8 cellular contexts compared by ENCODE assay signal in the genomic region with DNA sequence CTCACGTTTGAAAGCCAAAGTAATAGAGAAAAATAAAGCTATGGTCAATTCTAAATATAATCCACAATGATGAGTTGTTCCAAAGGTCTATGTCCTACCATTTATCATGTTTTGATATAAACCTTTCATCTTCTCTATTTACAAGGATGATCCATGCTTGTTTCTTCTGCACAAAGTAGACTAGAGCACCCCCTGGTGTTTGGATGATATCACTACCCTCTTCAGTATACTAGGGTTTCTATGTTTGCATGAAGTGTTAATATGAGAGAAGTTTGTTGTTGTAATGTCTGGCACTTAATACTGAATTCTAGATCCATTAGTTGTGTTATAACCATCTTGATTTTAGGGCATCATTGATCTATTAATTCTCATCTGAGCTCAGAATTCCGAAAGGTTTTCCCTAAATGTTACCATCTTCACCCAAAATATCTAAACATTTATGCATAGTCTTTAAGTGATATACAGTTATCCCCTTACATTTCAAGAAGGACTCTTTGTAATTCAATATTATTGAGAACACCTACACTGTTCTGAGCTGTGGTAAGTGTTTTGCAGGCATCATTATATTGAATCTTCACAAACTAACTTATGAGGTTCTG. TPM values are rescaled to one million over a fixed set of nuclear protein-coding genes. Genes with fewer than 3 reads are reported as not detected.
DNase-seq lines count a peak whose midpoint lies in the region; ATAC-seq and TF ChIP-seq lines count a peak whose summit lies in the region.

No MANE protein-coding gene starts in this region.

- 0 out of 2 replicates have a peak, but pooled peaks have one; percentile 6 for TF ChIP-seq RAD21 in HCT116 (IDR thresholded peaks at IDR 0.05; ENCODE audit: low read depth)

- WGBS in ovary, 3 donors: 46 to 58% (median 55%) methylated on average over 2 of the region's 2 CpGs

- no peaks in the 10 kb centered on the region for H3K36me3 ChIP-seq in HCT116 (ENCODE audit: control insufficient read depth in 1 of 2, insufficient read depth in 2 of 2, low read length in 2 of 2)
- no peaks in the 10 kb centered on the region for H3K36me3 ChIP-seq in breast epithelium
- H3K36me3 ChIP-seq in ovary: no peaks in the 10 kb centered on the region

- H3K4me3 ChIP-seq in HCT116 (replicated peaks in 1 of 2; ENCODE audit: low read depth in 1 of 2, low read length in 2 of 2) (no peak overlapping the region), breast epithelium (no peak overlapping the region), ovary (no peak overlapping the region)

- no peaks in the 10 kb centered on the region for H4K20me1 ChIP-seq in HCT116 (ENCODE audit: insufficient read depth)

- POLR2A ChIA-PET in HCT116 (lab: Charles Lee): no interaction called here

- RAD21 ChIA-PET in HCT116 (lab: Charles Lee; ENCODE audit: low non-redundant PET in 1 of 2, low total read pairs in 2 of 2, uncharacterized antibody in 2 of 2, unreplicated experiment in 2 of 2): no interaction called here

- TF ChIP-seq POLR2A in HCT116 (IDR thresholded peaks at IDR 0.05; ENCODE audit: borderline replicate concordance, extremely low read depth, insufficient read depth, insufficient read length) (no peak), breast epithelium (IDR thresholded peaks at IDR 0.05) (no peak), ovary (IDR thresholded peaks at IDR 0.05) (no peak)

- H3K9me3 Mint-ChIP-seq in neural crest cell (no peaks in the 10 kb centered on the region), natural killer cell (peaks cover 8 to 9% of the 10 kb centered on the region in 2 donors)

- H3K4me3 Mint-ChIP-seq in neural crest cell (no peak overlapping the region), natural killer cell (no peak overlapping the region)

- no peaks in the 10 kb centered on the region for H3K4me1 ChIP-seq in HCT116 (ENCODE audit: control insufficient read depth in 1 of 2, insufficient read depth in 2 of 2, low read length in 2 of 2)
- H3K4me1 ChIP-seq in breast epithelium: no peaks in the 10 kb centered on the region
- H3K4me1 ChIP-seq in ovary (ENCODE audit: insufficient read depth): no peaks in the 10 kb centered on the region

- H3K27me3 ChIP-seq in HCT116 (ENCODE audit: insufficient read depth, low read length) (no peaks in the 10 kb centered on the region), breast epithelium (no peaks in the 10 kb centered on the region), ovary (no peaks in the 10 kb centered on the region)

- H3K36me3 Mint-ChIP-seq in neural crest cell (ENCODE audit: low read depth) (no peaks in the 10 kb centered on the region), natural killer cell (no peaks in the 10 kb centered on the region)

- H3K27me3 Mint-ChIP-seq in neural crest cell (ENCODE audit: low read depth) (peaks cover 7% of the 10 kb centered on the region), natural killer cell (ENCODE audit: low read depth in 2 of 2) (no peaks in the 10 kb centered on the region)

- TF ChIP-seq EP300 in ovary (IDR thresholded peaks at IDR 0.05): no peak

- H3K79me2 ChIP-seq in HCT116 (ENCODE audit: insufficient read depth, low read length): no peaks in the 10 kb centered on the region

- no peaks in the 10 kb centered on the region for H3K9me2 ChIP-seq in HCT116 (ENCODE audit: insufficient read depth)

- intact Hi-C loops in HCT116 (cut with micrococcal nuclease): no loop called here
- intact Hi-C loops in breast epithelium (cut with DNase I; ENCODE audit: low total_unique reads): no loop called here
- intact Hi-C loops in ovary (cut with DNase I): no loop called here
- intact Hi-C loops in natural killer cell (cut with micrococcal nuclease): no loop called here

- no peak overlapping the region for H2AFZ ChIP-seq in HCT116 (ENCODE audit: low read depth, low read length, poor library complexity, severe bottlenecking)

- H3K27ac Mint-ChIP-seq in neural crest cell (ENCODE audit: unreplicated experiment) (no peak overlapping the region), natural killer cell (no peak overlapping the region)

- H3K4me1 Mint-ChIP-seq in neural crest cell (no peaks in the 10 kb centered on the region), natural killer cell (no peaks in the 10 kb centered on the region)

- TF ChIP-seq CTCF in C4-2B (conservative IDR thresholded peaks at IDR 0.05): peak; percentile 80
- TF ChIP-seq CTCF in HCT116 (IDR thresholded peaks at IDR 0.05 in 2 of 3, conservative IDR thresholded peaks at IDR 0.05 in 1 of 3; ENCODE audit: borderline replicate concordance in 1 of 3, insufficient read depth in 1 of 3, low read depth in 2 of 3, low read length in 2 of 3): peak in 2 of 3 experiments; percentile 16 to 44; a peak in 1 of 6 replicates
- peak in 2 of 3 donors; percentile 35 to 55 for TF ChIP-seq CTCF in breast epithelium (IDR thresholded peaks at IDR 0.05)
- peak; percentile 81 for TF ChIP-seq CTCF in neural crest cell (conservative IDR thresholded peaks at IDR 0.05)
- no peak for TF ChIP-seq CTCF in ovary (IDR thresholded peaks at IDR 0.05)
- no peak for TF ChIP-seq CTCF in natural killer cell (IDR thresholded peaks at IDR 0.05)

- ATAC-seq in HCT116 (no peak), natural killer cell (no peak)
- ATAC-seq in activated CD4-positive, CD25-positive, alpha-beta regulatory T cell treated with anti-CD3 and anti-CD28 coated beads, Interleukin-2, amount 50 U/mL, for 24 hours: no peak

- H3K9me3 ChIP-seq in HCT116 (ENCODE audit: control insufficient read depth in 1 of 2, insufficient read depth in 1 of 2, low read depth in 1 of 2, low read length in 2 of 2) (peaks cover 8 to 30% of the 10 kb centered on the region in 2 experiments; a peak in 3 of 4 replicates), breast epithelium (no peaks in the 10 kb centered on the region), ovary (no peaks in the 10 kb centered on the region)

- no peak overlapping the region for H3K9ac ChIP-seq in HCT116 (ENCODE audit: low read length)

- CTCF ChIA-PET in HCT116 (lab: Charles Lee): no interaction called here

- H3K4me2 ChIP-seq in HCT116 (ENCODE audit: low read length): no peak overlapping the region

- no TSS peak for BruUV-seq in HCT116 (replicated peaks; lab: Mats Ljungman, UMichigan)

- H3K27ac ChIP-seq in C4-2B: no peak overlapping the region
- H3K27ac ChIP-seq in HCT116 (ENCODE audit: low read depth, low read length): no peak overlapping the region
- no peak overlapping the region for H3K27ac ChIP-seq in breast epithelium
- no peak overlapping the region for H3K27ac ChIP-seq in ovary

- DNase-seq in HCT116 (ENCODE audit: low read depth, low spot score) (no peak), NCI-H526 (lab: John Stamatoyannopoulos, UW) (peak; percentile 1 to 63), breast epithelium (ENCODE audit: low spot score in 2 of 2) (no peak), neural crest cell (ENCODE audit: low read depth, low spot score) (peak; percentile 27), ovary (no peak), natural killer cell (no peak)

TF ChIP-seq in HCT116, 20 proteins besides CTCF, POLR2A, EP300 and RAD21 (continues in another document):
- TF ChIP-seq TCF7L2 (IDR thresholded peaks at IDR 0.05; ENCODE audit: borderline replicate concordance, extremely low read depth, insufficient read depth, insufficient read length): no peak
- TF ChIP-seq CEBPB (IDR thresholded peaks at IDR 0.05; ENCODE audit: low read depth): no peak
- TF ChIP-seq FOSL1 (IDR thresholded peaks at IDR 0.05; ENCODE audit: low read depth): no peak
- no peak for TF ChIP-seq ELF1 (IDR thresholded peaks at IDR 0.05; ENCODE audit: borderline replicate concordance, low read depth)
- TF ChIP-seq EZH2phosphoT487 (IDR thresholded peaks at IDR 0.05; ENCODE audit: borderline replicate concordance): no peak
- no peak for TF ChIP-seq JUND (IDR thresholded peaks at IDR 0.05)
- TF ChIP-seq, protein P1, sequence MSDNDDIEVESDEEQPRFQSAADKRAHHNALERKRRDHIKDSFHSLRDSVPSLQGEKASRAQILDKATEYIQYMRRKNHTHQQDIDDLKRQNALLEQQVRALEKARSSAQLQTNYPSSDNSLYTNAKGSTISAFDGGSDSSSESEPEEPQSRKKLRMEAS (IDR thresholded peaks at IDR 0.05): no peak
- no peak for TF ChIP-seq YY1 (IDR thresholded peaks at IDR 0.05; ENCODE audit: extremely low read depth, insufficient replicate concordance, low read depth, low read length)
- no peak for TF ChIP-seq ZNF274 (IDR thresholded peaks at IDR 0.05; ENCODE audit: low read depth, low read length)
- no peak for TF ChIP-seq POLR2AphosphoS5 (IDR thresholded peaks at IDR 0.05; ENCODE audit: low read depth, low read length)
- TF ChIP-seq ZFX (IDR thresholded peaks at IDR 0.05): no peak

RNA-seq across cellular contexts. Expression of a gene that starts 21.1 kb away (rescaled TPM):
- total RNA-seq in HCT116 (2021; ENCODE audit: unreplicated experiment) (not detected), breast epithelium (100 to 1,000 TPM in 1 of 3 donors, 10 to 100 TPM in 1, under 1 TPM in 1; 0.16 to 213 (median 39.7) TPM), neural crest cell (not detected in 2 replicates), ovary (1 to 10 TPM in 1 of 7 donors, under 1 TPM in 1, not detected in 5; 0.10 to 2.2 TPM), natural killer cell (not detected)
- not detected in 2 replicates for polyA plus RNA-seq in HCT116 (2012)
- polyA plus RNA-seq in ovary: not detected

RNA-seq across cellular contexts. Expression of a gene that starts 28.2 kb away (rescaled TPM):
- total RNA-seq in HCT116 (2021; ENCODE audit: unreplicated experiment) (not detected), breast epithelium (not detected), neural crest cell (not detected in 2 replicates), ovary (not detected), natural killer cell (not detected)
- polyA plus RNA-seq in HCT116 (2012): not detected in 2 replicates
- not detected for polyA plus RNA-seq in ovary

Comparison
In these comparisons a context has a peak if more than half of its experiments do, and no peak if none do; other contexts are left out.
1. CTCF ChIP-seq: peak in C4-2B (single experiment), HCT116 (2 of 3), breast epithelium (2 of 3) and neural crest cell (single experiment); none in ovary (0 of 3) and natural killer cell (single experiment).
2. DNase-seq: peak in NCI-H526 (2 of 2) and neural crest cell (single experiment); none in HCT116 (single experiment), breast epithelium (0 of 2), ovary (0 of 5) and natural killer cell (single experiment).